9 cellular contexts compared by ENCODE assay signal in the genomic region with DNA sequence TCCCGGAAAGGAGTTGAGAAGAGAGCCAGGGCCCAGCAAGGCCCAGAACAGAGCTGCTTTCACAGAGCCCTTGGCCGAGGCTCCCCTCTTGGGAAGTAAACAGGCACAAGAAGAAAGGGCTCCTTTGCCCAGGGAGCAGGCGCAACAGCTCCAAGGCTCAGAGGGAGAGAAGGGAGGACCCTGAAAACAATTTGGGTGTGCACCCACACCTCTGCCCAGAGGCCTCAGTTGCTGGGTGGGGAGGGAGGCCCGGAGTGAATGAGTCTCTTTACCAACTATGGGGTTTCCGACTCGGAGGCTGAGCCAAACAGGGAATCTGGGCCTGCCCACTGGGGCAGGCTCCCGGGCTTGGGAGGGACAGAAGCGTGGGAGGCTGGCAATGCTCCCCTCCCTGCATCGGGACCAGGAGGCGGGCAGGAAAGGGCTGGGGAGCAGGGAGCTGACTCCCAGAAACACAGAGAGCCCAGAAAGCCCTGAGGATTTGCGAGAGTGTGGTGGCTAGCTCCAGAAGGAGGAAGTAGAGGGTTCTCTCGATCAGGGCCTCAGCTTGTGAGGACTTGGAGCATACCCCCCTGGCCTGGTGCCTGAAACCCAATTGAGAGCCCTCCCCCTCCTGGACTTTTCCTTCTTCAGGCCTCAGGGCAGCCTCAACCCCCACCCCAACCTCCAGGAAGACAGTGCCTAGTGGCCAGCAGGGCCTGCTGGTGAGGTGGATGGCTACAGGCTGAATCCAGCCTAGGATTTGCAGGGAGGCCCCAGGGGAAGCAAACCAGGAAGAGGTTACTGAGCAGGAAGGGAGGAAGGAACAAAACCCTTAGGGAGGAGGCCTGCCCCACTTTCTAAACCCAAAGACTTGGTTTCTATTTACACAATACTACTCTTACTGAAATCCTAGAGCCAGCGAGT. TPM values are rescaled to one million over a fixed set of nuclear protein-coding genes. Genes with fewer than 3 reads are reported as not detected.
DNase-seq lines count a peak whose midpoint lies in the region; ATAC-seq and TF ChIP-seq lines count a peak whose summit lies in the region.
"Had no signal": no experiment of that assay in that cellular context is flagged by ENCODE, and none has a peak within 500 bp of the region (broad histone marks: within the 10 kb centered on the region; RNA-seq: fewer than 3 reads in every experiment).

No MANE protein-coding gene starts in this region.

- peak overlapping the region; percentile 99 for H3K27ac Mint-ChIP-seq in activated T-cell treated with anti-CD3 and anti-CD28 coated beads, Interleukin-2, amount 50 U/mL, for 24 hours
- peak overlapping the region in 5 of 6 donors; percentile 42 to 84 (median 67) for H3K27ac Mint-ChIP-seq in naive B cell

- peak; percentile 23 to 25 for TF ChIP-seq POLR2A in uterus (IDR thresholded peaks at IDR 0.05)

- peak in 1 of 2 donors; percentile 43 for ATAC-seq in naive B cell (ENCODE audit: low read depth in 2 of 2)
- ATAC-seq in HG02852 (IDR thresholded peaks at IDR 0.05; ENCODE audit: unreplicated experiment): no peak
- ATAC-seq in GM21447 (IDR thresholded peaks at IDR 0.05; ENCODE audit: unreplicated experiment): no peak

- peak; percentile 20 for TF ChIP-seq CTCF in AG04449 (IDR thresholded peaks at IDR 0.05; ENCODE audit: insufficient read depth, low read length, missing control alignments)
- peak; percentile 31 for TF ChIP-seq CTCF in fibroblast of mammary gland (conservative IDR thresholded peaks at IDR 0.05; ENCODE audit: control insufficient read depth, insufficient read depth, low read depth, low read length)
- TF ChIP-seq CTCF in uterus (IDR thresholded peaks at IDR 0.05): peak in 2 of 4 experiments; percentile 10 to 47

- H3K36me3 ChIP-seq in uterus: no peaks in the 10 kb centered on the region

- no peaks in the 10 kb centered on the region for H3K9me3 Mint-ChIP-seq in activated T-cell treated with anti-CD3 and anti-CD28 coated beads, Interleukin-2, amount 50 U/mL, for 24 hours
- H3K9me3 Mint-ChIP-seq in naive B cell: no peaks in the 10 kb centered on the region

- H3K27ac ChIP-seq in uterus: peak overlapping the region; percentile 94 to 95

- H3K4me1 ChIP-seq in uterus: peaks cover 14 to 42% of the 10 kb centered on the region in 2 donors

- H3K27me3 Mint-ChIP-seq in activated T-cell treated with anti-CD3 and anti-CD28 coated beads, Interleukin-2, amount 50 U/mL, for 24 hours: no peaks in the 10 kb centered on the region
- H3K27me3 Mint-ChIP-seq in naive B cell: no peaks in the 10 kb centered on the region

- CTCF ChIA-PET in AG04449 (lab: Yijun Ruan, JAX): interaction anchor here (0.9 to 4.4 kb wide), 6 partner anchors 11 to 394 kb away, joined by 4 to 29 read pairs (median 10); partner anchors contain the start of genes SLC29A3 and VSIR

- H3K4me3 Mint-ChIP-seq in activated T-cell treated with anti-CD3 and anti-CD28 coated beads, Interleukin-2, amount 50 U/mL, for 24 hours: peak overlapping the region; percentile 73
- peak overlapping the region in 6 of 8 donors; percentile 7 to 79 (median 42) for H3K4me3 Mint-ChIP-seq in naive B cell

- H3K4me1 Mint-ChIP-seq in activated T-cell treated with anti-CD3 and anti-CD28 coated beads, Interleukin-2, amount 50 U/mL, for 24 hours (ENCODE audit: low read depth): peaks cover 65% of the 10 kb centered on the region
- peaks cover 28 to 41% (median 29%) of the 10 kb centered on the region in 3 donors for H3K4me1 Mint-ChIP-seq in naive B cell

- POLR2A ChIA-PET in AG04449 (lab: Yijun Ruan, JAX): interaction anchor here (0.6 kb wide), 1 partner anchor 375 kb away, joined by 4 read pairs; no protein-coding TSS in a partner anchor

- no peaks in the 10 kb centered on the region for H3K9me3 ChIP-seq in uterus

- no peak overlapping the region for H3K4me3 ChIP-seq in AG04449 (ENCODE audit: low read depth, low read length)
- no peak overlapping the region for H3K4me3 ChIP-seq in fibroblast of mammary gland (ENCODE audit: control insufficient read depth, low read depth, low read length)
- no peak overlapping the region for H3K4me3 ChIP-seq in uterus

- DNase-seq in AG04449 (ENCODE audit: low read depth, low spot score) (peak; percentile 4), HT-29 (ENCODE audit: low spot score) (peak; percentile 72), fibroblast of mammary gland (ENCODE audit: low read depth) (peak; percentile 89), naive B cell (no peak), uterus (peak; percentile 94 to 96)
- DNase-seq in activated T-cell treated with anti-CD3 and anti-CD28 coated beads, Interleukin-2, amount 50 U/mL, for 24 hours: peak; percentile 71

- H3K27me3 ChIP-seq in uterus: no peaks in the 10 kb centered on the region

- H3K36me3 Mint-ChIP-seq in activated T-cell treated with anti-CD3 and anti-CD28 coated beads, Interleukin-2, amount 50 U/mL, for 24 hours (ENCODE audit: low read depth): no peaks in the 10 kb centered on the region
- H3K36me3 Mint-ChIP-seq in naive B cell: no peaks in the 10 kb centered on the region

- intact Hi-C loops in uterus (cut with DNase I; ENCODE audit: low total_unique reads): no loop called here

RNA-seq across cellular contexts. Expression of gene C10orf105, which starts 6.2 kb away (rescaled TPM):
- 0.20 TPM in 1 of 2 replicates, not detected in the other for total RNA-seq in HT-29 (2014; rRNA removed; shearing (Covaris generic))
- not detected for polyA plus RNA-seq in naive B cell (ENCODE audit: low read depth in 6 of 6)
- total RNA-seq in uterus: 1 to 10 TPM in 1 of 4 donors, under 1 TPM in 1, not detected in 2; 0.07 to 1.2 TPM
- total RNA-seq: dermis microvascular lymphatic vessel endothelial cell had no signal

RNA-seq across cellular contexts. Expression of gene VSIR, which starts 59.9 kb away (rescaled TPM):
- 25.0 and 28.8 TPM in 2 replicates for total RNA-seq in HT-29 (2014; rRNA removed; shearing (Covaris generic))
- polyA plus RNA-seq in naive B cell (ENCODE audit: low read depth in 6 of 6): 10 to 100 TPM; 59.8 to 84.3 (median 64.0) TPM
- total RNA-seq in uterus: 100 to 1,000 TPM in 1 of 4 donors, 10 to 100 TPM in 3; 18.9 to 127 (median 36.7) TPM
